9 cellular contexts compared by ENCODE assay signal in the genomic region with DNA sequence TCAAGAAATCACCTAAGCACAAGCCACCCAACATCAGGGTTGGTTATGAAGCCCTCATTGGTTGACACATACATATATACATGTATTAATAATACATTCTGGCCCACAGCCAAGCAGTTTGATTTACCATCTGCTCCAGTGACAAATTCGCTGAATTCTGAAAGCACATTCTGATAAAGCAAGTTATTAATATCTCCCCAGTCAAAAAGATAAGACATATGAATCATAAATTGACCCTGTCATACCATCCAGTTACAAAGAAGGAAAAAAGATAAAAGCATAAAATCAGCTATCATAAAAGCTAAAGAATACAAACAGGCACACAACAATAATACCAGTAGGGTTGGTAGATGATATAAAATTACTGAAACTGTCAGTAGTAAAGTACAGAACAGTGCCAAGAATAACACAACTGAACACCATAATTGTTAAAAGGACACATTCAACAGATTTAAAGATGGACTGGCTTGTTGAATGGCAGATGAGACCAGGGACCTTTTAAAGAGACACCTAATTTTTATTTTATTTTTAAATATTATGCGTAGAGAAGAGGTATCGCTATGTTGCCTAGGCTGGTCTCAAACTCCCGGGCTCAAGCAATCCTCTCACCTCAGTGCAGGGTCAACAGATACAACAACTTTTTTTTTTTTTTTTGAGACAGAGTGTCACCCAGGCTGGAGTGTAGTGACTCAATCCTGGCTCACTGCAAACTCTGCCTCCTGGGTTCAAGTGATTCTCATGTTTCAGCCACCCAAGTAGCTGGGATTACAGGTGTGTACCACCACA.
DNase-seq lines count a peak whose midpoint lies in the region; ATAC-seq and TF ChIP-seq lines count a peak whose summit lies in the region.
"Had no signal": no experiment of that assay in that cellular context is flagged by ENCODE, and none has a peak within 500 bp of the region (broad histone marks: within the 10 kb centered on the region; RNA-seq: fewer than 3 reads in every experiment).

No MANE protein-coding gene starts in this region.

- H3K4me3 ChIP-seq in OCI-LY3 (ENCODE audit: low read length) (no peak overlapping the region), epithelial cell of esophagus (ENCODE audit: low read length) (no peak overlapping the region)

- peaks cover 50% of the 10 kb centered on the region for H3K36me3 ChIP-seq in OCI-LY3 (replicated peaks; ENCODE audit: low read depth, low read length)

- H3K4me3 Mint-ChIP-seq in stimulated activated naive CD8-positive, alpha-beta T cell treated with anti-CD3 and anti-CD28 coated beads, Interleukin-15, amount 100 ng/mL, for 72 hours: peak overlapping the region; percentile 1 to 6

- peak; percentile 95 for ATAC-seq in stimulated activated naive CD8-positive, alpha-beta T cell treated with anti-CD3 and anti-CD28 coated beads, Interleukin-15, amount 100 ng/mL, for 72 hours
- ATAC-seq in GM21381 (IDR thresholded peaks at IDR 0.05; ENCODE audit: unreplicated experiment): no peak

- no peaks in the 10 kb centered on the region for H3K27me3 Mint-ChIP-seq in stimulated activated naive CD8-positive, alpha-beta T cell treated with anti-CD3 and anti-CD28 coated beads, Interleukin-15, amount 100 ng/mL, for 72 hours

- no peak overlapping the region for H3K9ac ChIP-seq in OCI-LY3 (ENCODE audit: low read length)

- CTCF ChIA-PET in GM10248 (lab: Yijun Ruan, JAX): interaction anchor here (0.7 to 1.4 kb wide), 2 partner anchors 14 to 74 kb away, joined by 3 to 5 read pairs; no protein-coding TSS in a partner anchor

- no peak overlapping the region for H2AFZ ChIP-seq in OCI-LY3 (ENCODE audit: low read depth, low read length)

- no peak overlapping the region for H3K27ac Mint-ChIP-seq in stimulated activated naive CD8-positive, alpha-beta T cell treated with anti-CD3 and anti-CD28 coated beads, Interleukin-15, amount 100 ng/mL, for 72 hours

- POLR2A ChIA-PET in GM10248 (lab: Yijun Ruan, JAX): no interaction called here

- TF ChIP-seq CTCF in OCI-LY3 (IDR thresholded peaks at IDR 0.05; ENCODE audit: low read depth, low read length): no peak
- TF ChIP-seq CTCF in epithelial cell of esophagus (IDR thresholded peaks at IDR 0.05; ENCODE audit: insufficient read depth, low read depth, low read length, missing control alignments): no peak
- TF ChIP-seq CTCF in GM10248 (IDR thresholded peaks at IDR 0.05; ENCODE audit: control extremely low read depth, extremely low read depth, low read depth, missing control alignments): no peak

- peak; percentile 5 for DNase-seq in stimulated activated naive CD4-positive, alpha-beta T cell treated with Interleukin-2 at 50 U/mL for 16 hours (lab: John Stamatoyannopoulos, UW)
- DNase-seq in stimulated activated naive CD4-positive, alpha-beta T cell (lab: John Stamatoyannopoulos, UW): no peak
- peak; percentile 80 for DNase-seq in epithelial cell of esophagus (ENCODE audit: low read depth)
- DNase-seq in stimulated activated naive CD8-positive, alpha-beta T cell treated with anti-CD3 and anti-CD28 coated beads, Interleukin-15, amount 100 ng/mL, for 72 hours: peak in 1 of 2 donors; percentile 19
- DNase-seq in NCI-H187 treated with DMSO at 0.1 percent for 48 hours (lab: John Stamatoyannopoulos, UW): no peak
- no peak for DNase-seq in GM10248 (ENCODE audit: extremely low spot score)

- peaks cover 13% of the 10 kb centered on the region; the same call in 1 of the 2 replicates for H4K20me1 ChIP-seq in OCI-LY3 (ENCODE audit: insufficient read depth, low read length)

- H3K79me2 ChIP-seq in OCI-LY3 (ENCODE audit: low read length): peaks cover 84% of the 10 kb centered on the region

- peak overlapping the region; percentile 56 for H3K27ac ChIP-seq in OCI-LY3 (ENCODE audit: low read length)
- H3K27ac ChIP-seq: neutrophil had no signal

- peaks cover 0 to 6% of the 10 kb centered on the region in 2 donors for H3K9me3 Mint-ChIP-seq in stimulated activated naive CD8-positive, alpha-beta T cell treated with anti-CD3 and anti-CD28 coated beads, Interleukin-15, amount 100 ng/mL, for 72 hours

- peaks cover 36% of the 10 kb centered on the region for H3K4me1 ChIP-seq in OCI-LY3 (ENCODE audit: low read length)

- H3K27me3 ChIP-seq in OCI-LY3 (ENCODE audit: low read depth, low read length): no peaks in the 10 kb centered on the region
- H3K27me3 ChIP-seq: neutrophil had no signal

- H3K4me2 ChIP-seq in OCI-LY3 (ENCODE audit: low read length): peak overlapping the region; percentile 32

- no peaks in the 10 kb centered on the region for H3K9me3 ChIP-seq in OCI-LY3 (ENCODE audit: insufficient read depth, low read length)
- H3K9me3 ChIP-seq: neutrophil had no signal

- H3K4me1 Mint-ChIP-seq in stimulated activated naive CD8-positive, alpha-beta T cell treated with anti-CD3 and anti-CD28 coated beads, Interleukin-15, amount 100 ng/mL, for 72 hours: peaks cover 40% of the 10 kb centered on the region

Comparison
In these comparisons a context has a peak if more than half of its experiments do, and no peak if none do; other contexts are left out.
1. DNase-seq: peak in stimulated activated naive CD4-positive, alpha-beta T cell treated with Interleukin-2 at 50 U/mL for 16 hours (single experiment) and epithelial cell of esophagus (single experiment); none in stimulated activated naive CD4-positive, alpha-beta T cell (0 of 6), NCI-H187 treated with DMSO at 0.1 percent for 48 hours (single experiment) and GM10248 (single experiment).